Comparison of ENCODE assay signal across 1 cellular context in the genomic region with DNA sequence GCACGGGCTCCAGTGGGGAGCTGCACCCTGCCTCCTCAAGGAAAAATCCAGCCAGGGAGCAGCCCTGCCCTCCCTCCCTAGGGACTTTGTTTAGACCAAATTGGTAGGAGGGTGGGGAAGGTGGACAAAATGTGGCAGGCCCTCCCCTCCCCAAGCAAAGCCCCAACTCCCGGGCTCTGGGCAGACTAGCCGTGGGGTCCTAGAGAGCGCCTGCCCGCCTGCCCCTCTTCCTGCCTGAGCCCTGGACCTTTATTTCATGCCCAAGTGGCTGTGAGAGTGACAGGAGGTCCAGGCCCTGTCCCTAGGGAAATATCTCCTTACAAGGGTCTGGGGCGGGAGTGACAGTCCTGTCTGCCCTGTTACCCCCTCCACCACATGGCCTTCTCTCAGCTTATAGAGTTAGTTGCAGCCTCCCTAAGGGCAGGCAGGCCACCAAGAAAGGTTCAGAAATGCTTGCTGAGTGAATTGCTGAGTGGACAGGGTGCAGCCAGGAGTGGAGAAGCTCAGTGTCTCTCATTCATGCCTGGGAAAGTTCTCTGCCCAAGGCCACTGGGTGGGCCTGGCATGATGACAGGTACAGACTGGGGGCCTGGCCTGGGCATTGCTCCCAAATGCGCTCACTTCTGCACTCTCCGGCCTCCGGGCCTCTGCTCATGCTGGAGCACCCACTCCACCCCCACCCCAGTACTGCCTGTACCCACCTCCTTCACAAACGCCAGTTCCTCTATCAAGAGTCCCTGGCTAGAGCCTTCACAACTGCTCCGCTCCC.
TF ChIP-seq lines count a peak whose summit lies in the region.

No MANE protein-coding gene starts in this region.

TF ChIP-seq in GM12878, 131 proteins besides CTCF, POLR2A, EP300 and RAD21:
- TF ChIP-seq RELA (IDR thresholded peaks at IDR 0.05; ENCODE audit: borderline replicate concordance, partially characterized antibody) (no peak), CHD1 (IDR thresholded peaks at IDR 0.05; ENCODE audit: low read depth, low read length) (no peak), HCFC1 (IDR thresholded peaks at IDR 0.05; ENCODE audit: low read length) (no peak), ZBTB40 (IDR thresholded peaks at IDR 0.05; ENCODE audit: borderline replicate concordance) (no peak), ZNF622 (IDR thresholded peaks at IDR 0.05) (no peak), SIN3A (IDR thresholded peaks at IDR 0.05; ENCODE audit: low read depth, low read length) (no peak), ESRRA (IDR thresholded peaks at IDR 0.05; ENCODE audit: low read length) (no peak), MEF2B (IDR thresholded peaks at IDR 0.05; ENCODE audit: partially characterized antibody, poor library complexity, severe bottlenecking) (peak; percentile 61), ATF7 (IDR thresholded peaks at IDR 0.05; ENCODE audit: low read depth) (no peak), PKNOX1 (IDR thresholded peaks at IDR 0.05) (peak; percentile 74), PBX3 (IDR thresholded peaks at IDR 0.05; ENCODE audit: insufficient replicate concordance, low read depth, low read length) (peak; percentile 21)
- TF ChIP-seq, protein P1, sequence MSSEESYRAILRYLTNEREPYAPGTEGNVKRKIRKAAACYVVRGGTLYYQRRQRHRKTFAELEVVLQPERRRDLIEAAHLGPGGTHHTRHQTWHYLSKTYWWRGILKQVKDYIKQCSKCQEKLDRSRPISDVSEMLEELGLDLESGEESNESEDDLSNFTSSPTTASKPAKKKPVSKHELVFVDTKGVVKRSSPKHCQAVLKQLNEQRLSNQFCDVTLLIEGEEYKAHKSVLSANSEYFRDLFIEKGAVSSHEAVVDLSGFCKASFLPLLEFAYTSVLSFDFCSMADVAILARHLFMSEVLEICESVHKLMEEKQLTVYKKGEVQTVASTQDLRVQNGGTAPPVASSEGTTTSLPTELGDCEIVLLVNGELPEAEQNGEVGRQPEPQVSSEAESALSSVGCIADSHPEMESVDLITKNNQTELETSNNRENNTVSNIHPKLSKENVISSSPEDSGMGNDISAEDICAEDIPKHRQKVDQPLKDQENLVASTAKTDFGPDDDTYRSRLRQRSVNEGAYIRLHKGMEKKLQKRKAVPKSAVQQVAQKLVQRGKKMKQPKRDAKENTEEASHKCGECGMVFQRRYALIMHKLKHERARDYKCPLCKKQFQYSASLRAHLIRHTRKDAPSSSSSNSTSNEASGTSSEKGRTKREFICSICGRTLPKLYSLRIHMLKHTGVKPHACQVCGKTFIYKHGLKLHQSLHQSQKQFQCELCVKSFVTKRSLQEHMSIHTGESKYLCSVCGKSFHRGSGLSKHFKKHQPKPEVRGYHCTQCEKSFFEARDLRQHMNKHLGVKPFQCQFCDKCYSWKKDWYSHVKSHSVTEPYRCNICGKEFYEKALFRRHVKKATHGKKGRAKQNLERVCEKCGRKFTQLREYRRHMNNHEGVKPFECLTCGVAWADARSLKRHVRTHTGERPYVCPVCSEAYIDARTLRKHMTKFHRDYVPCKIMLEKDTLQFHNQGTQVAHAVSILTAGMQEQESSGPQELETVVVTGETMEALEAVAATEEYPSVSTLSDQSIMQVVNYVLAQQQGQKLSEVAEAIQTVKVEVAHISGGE (CRISPR knock-in tag; IDR thresholded peaks at IDR 0.05) = no peak
- TF ChIP-seq, protein P2, sequence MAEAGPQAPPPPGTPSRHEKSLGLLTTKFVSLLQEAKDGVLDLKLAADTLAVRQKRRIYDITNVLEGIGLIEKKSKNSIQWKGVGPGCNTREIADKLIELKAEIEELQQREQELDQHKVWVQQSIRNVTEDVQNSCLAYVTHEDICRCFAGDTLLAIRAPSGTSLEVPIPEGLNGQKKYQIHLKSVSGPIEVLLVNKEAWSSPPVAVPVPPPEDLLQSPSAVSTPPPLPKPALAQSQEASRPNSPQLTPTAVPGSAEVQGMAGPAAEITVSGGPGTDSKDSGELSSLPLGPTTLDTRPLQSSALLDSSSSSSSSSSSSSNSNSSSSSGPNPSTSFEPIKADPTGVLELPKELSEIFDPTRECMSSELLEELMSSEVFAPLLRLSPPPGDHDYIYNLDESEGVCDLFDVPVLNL (IDR thresholded peaks at IDR 0.05; ENCODE audit: low read depth, low read length) = no peak
